Comparison of ENCODE assay signal across 12 cellular contexts in the genomic region with DNA sequence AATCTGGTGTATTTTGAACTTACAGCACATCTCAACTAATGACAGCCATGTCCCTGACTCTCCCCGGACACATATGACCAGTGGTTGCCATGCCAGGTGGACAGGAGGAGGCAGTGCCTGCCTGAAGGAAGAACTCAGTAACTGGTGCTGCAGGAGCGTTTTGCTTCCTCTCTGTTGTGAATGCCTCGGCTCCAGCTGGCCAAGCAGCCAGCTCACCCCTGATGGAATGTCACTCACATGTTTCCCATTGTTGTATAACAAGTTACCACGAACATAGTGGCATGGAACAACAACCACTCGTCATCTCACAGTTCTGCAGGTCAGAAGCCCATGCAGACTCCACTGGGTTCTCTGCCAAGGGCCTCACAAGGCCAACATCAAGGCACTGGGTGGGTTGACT. TPM values are rescaled to one million over a fixed set of nuclear protein-coding genes. Genes with fewer than 3 reads are reported as not detected.
DNase-seq lines count a peak whose midpoint lies in the region; ATAC-seq and TF ChIP-seq lines count a peak whose summit lies in the region.
"Had no signal": no experiment of that assay in that cellular context is flagged by ENCODE, and none has a peak within 500 bp of the region (broad histone marks: within the 10 kb centered on the region; RNA-seq: fewer than 3 reads in every experiment).

No MANE protein-coding gene starts in this region.

- H3K4me1 Mint-ChIP-seq in CD8-positive, alpha-beta memory T cell = peaks cover 0 to 2% (median 0%) of the 10 kb centered on the region in 3 donors

- no peaks in the 10 kb centered on the region for H3K4me1 ChIP-seq in Panc1 (ENCODE audit: control insufficient read depth, insufficient read depth, low read length)
- no peaks in the 10 kb centered on the region for H3K4me1 ChIP-seq in CD8-positive, alpha-beta memory T cell (ENCODE audit: insufficient read depth, low read length)

- intact Hi-C loops in Panc1 (cut with micrococcal nuclease; ENCODE audit: unreplicated experiment) = no loop called here

- no peak overlapping the region for H3K4me3 Mint-ChIP-seq in CD8-positive, alpha-beta memory T cell
- H3K4me3 Mint-ChIP-seq: effector memory CD8-positive, alpha-beta T cell had no signal

- H3K4me3 ChIP-seq in Panc1 (ENCODE audit: low read depth in 2 of 2, low read length in 2 of 2) (no peak overlapping the region), fibroblast of mammary gland (ENCODE audit: control insufficient read depth, low read depth, low read length) (no peak overlapping the region)
- no peak overlapping the region for H3K4me3 ChIP-seq in CD8-positive, alpha-beta memory T cell (ENCODE audit: low read length)

- peaks cover 6% of the 10 kb centered on the region for H3K27me3 ChIP-seq in Panc1 (ENCODE audit: control insufficient read depth, insufficient read depth, low read length)
- no peaks in the 10 kb centered on the region for H3K27me3 ChIP-seq in CD8-positive, alpha-beta memory T cell (ENCODE audit: insufficient read depth, low read length, poor library complexity, severe bottlenecking)

- H3K27ac Mint-ChIP-seq in CD8-positive, alpha-beta memory T cell = no peak overlapping the region
- H3K27ac Mint-ChIP-seq: effector memory CD8-positive, alpha-beta T cell had no signal

- no peaks in the 10 kb centered on the region for H3K9me3 ChIP-seq in Panc1 (ENCODE audit: control insufficient read depth, insufficient read depth, low read depth, low read length)
- H3K9me3 ChIP-seq in CD8-positive, alpha-beta memory T cell (ENCODE audit: low read length) = no peaks in the 10 kb centered on the region

- no peak overlapping the region for H3K27ac ChIP-seq in Panc1 (ENCODE audit: low read length)
- H3K27ac ChIP-seq in CD8-positive, alpha-beta memory T cell (ENCODE audit: low read depth, low read length) = no peak overlapping the region

- H3K36me3 Mint-ChIP-seq in CD8-positive, alpha-beta memory T cell = no peaks in the 10 kb centered on the region

- POLR2A ChIA-PET in Panc1 (lab: Charles Lee) = no interaction called here
- POLR2A ChIA-PET in CD8-positive, alpha-beta memory T cell (lab: Charles Lee) = no interaction called here

- no peaks in the 10 kb centered on the region for H3K36me3 ChIP-seq in Panc1 (ENCODE audit: control insufficient read depth, insufficient read depth, low read length)
- H3K36me3 ChIP-seq in CD8-positive, alpha-beta memory T cell (ENCODE audit: insufficient read depth, low read length) = no peaks in the 10 kb centered on the region

- H3K9me3 Mint-ChIP-seq in CD8-positive, alpha-beta memory T cell = peaks cover 0 to 3% (median 0%) of the 10 kb centered on the region in 5 donors
- H3K9me3 Mint-ChIP-seq: effector memory CD8-positive, alpha-beta T cell had no signal

- CTCF ChIA-PET in Panc1 (lab: Charles Lee) = no interaction called here
- CTCF ChIA-PET in CD8-positive, alpha-beta memory T cell (lab: Charles Lee) = no interaction called here

- DNase-seq in ELF-1 (ENCODE audit: low read depth, low spot score) (peak; percentile 29), Panc1 (ENCODE audit: low read depth, low spot score) (no peak), fibroblast of mammary gland (ENCODE audit: low read depth) (peak; percentile 57), renal cortical epithelial cell (ENCODE audit: low read depth) (peak; percentile 98), T-helper 2 cell (no peak), SHP77 treated with DMSO at 0.1 percent for 48 hours (lab: John Stamatoyannopoulos, UW) (no peak), GDM1 (lab: John Stamatoyannopoulos, UW) (no peak)
- DNase-seq in CD8-positive, alpha-beta memory T cell = no peak
- DNase-seq: activated naive CD4-positive, alpha-beta T cell treated with Interleukin-2 at 50 U/mL for 16 hours; effector memory CD8-positive, alpha-beta T cell; NCI-H187; SIG-M5 had no signal

- no TSS peak for BruUV-seq in Panc1 (replicated peaks; lab: Mats Ljungman, UMichigan)

- peak; percentile 42; the same call in 1 of the 2 replicates for ATAC-seq in Panc1
- ATAC-seq: effector memory CD8-positive, alpha-beta T cell had no signal

- TF ChIP-seq CTCF in Panc1 (IDR thresholded peaks at IDR 0.05) (no peak), fibroblast of mammary gland (conservative IDR thresholded peaks at IDR 0.05; ENCODE audit: control insufficient read depth, insufficient read depth, low read depth, low read length) (no peak)

- H3K27me3 Mint-ChIP-seq in CD8-positive, alpha-beta memory T cell = peaks cover 1 to 20% of the 10 kb centered on the region in 2 donors

- in situ Hi-C loops in Panc1 (cut with HindIII; ENCODE audit: low pct_unique_long_range_greater_than_20kb, low sequenced_read_pairs) = no loop called here

RNA-seq across cellular contexts. Expression of a gene that starts 20.1 kb away (rescaled TPM):
- total RNA-seq in Panc1 (2021; ENCODE audit: unreplicated experiment) (0.62 TPM), renal cortical epithelial cell (1.0 and 1.9 TPM in 2 replicates)
- not detected for polyA plus RNA-seq in Panc1 (2012; ENCODE audit: insufficient read length)
- 10 to 100 TPM; 19.2 to 22.0 TPM for total RNA-seq in CD8-positive, alpha-beta memory T cell
- 2.1 TPM for polyA plus RNA-seq in CD8-positive, alpha-beta memory T cell

Comparison
In these comparisons a context has a peak if more than half of its experiments do, and no peak if none do; other contexts are left out.
1. DNase-seq: peak in ELF-1 (single experiment), fibroblast of mammary gland (single experiment) and renal cortical epithelial cell (single experiment); none in Panc1 (single experiment), T-helper 2 cell (0 of 5), CD8-positive, alpha-beta memory T cell (0 of 5), SHP77 treated with DMSO at 0.1 percent for 48 hours (single experiment) and GDM1 (single experiment).